27 cellular contexts compared by ENCODE assay signal in the genomic region with DNA sequence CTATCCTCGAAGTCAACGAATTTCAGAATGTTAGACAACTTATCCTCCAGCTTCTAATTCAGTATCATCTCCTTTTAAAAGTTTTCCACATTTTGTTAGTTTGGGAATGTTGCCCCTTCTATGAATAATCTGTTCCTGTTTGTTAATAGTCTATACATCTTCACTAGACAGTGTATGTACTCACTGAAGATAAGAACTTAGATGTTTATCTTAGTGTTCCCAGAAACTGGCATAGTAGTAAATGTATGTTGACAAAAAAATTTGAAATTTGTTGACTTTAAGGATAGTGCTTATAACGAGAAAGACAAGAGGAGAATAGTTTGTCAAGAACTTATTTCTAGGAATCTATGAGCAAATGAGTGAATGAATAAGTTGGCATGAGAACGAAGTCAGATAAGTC.
"Had no signal": no experiment of that assay in that cellular context is flagged by ENCODE, and none has a peak within 500 bp of the region (broad histone marks: within the 10 kb centered on the region; RNA-seq: fewer than 3 reads in every experiment).

No MANE protein-coding gene starts in this region.

- H3K27me3 ChIP-seq: stomach, suprapubic skin, testis, thyroid gland, tibial artery, tibial nerve, transverse colon, upper lobe of left lung, upper lobe of right lung, uterus, vagina had no signal

- H3K36me3 ChIP-seq: stomach, suprapubic skin, thoracic aorta, thyroid gland, tibial artery, tibial nerve, transverse colon, upper lobe of left lung, upper lobe of right lung, uterus, vagina had no signal

- H3K9me3 ChIP-seq: stomach, suprapubic skin, testis, thoracic aorta, thyroid gland, tibial artery, tibial nerve, transverse colon, upper lobe of left lung, upper lobe of right lung, uterus, vagina had no signal

- H3K27ac ChIP-seq: stomach, suprapubic skin, testis, thoracic aorta, thyroid gland, tibial artery, tibial nerve, transverse colon, upper lobe of left lung, upper lobe of right lung, uterus, vagina had no signal

- ATAC-seq: stimulated activated effector memory CD8-positive, alpha-beta T cell treated with anti-CD3 and anti-CD28 coated beads, Interleukin-12 subunit alpha, Interleukin-12 subunit beta, amount 100 ng/mL, for 72 hours; stimulated activated memory B cell treated with anti-CD40 and anti-IgM and Interleukin-4, amounts not matched to agents 10 μg/mL and 1 μg/mL and 100 μg/mL, for 72 hours; stimulated activated naive B cell treated with anti-CD40 and anti-IgM and Interleukin-4, amounts not matched to agents 10 μg/mL and 1 μg/mL and 100 μg/mL, for 72 hours; stimulated activated naive CD8-positive, alpha-beta T cell treated with anti-CD3 and anti-CD28 coated beads, Interleukin-15, amount 100 ng/mL, for 72 hours; stimulated activated naive CD8-positive, alpha-beta T cell treated with anti-CD3 and anti-CD28 coated beads, Interleukin-15, Interleukin-2, amounts not matched to agents 100 U/mL and 50 U/mL, for 24 hours; upper lobe of right lung had no signal

- H3K4me1 ChIP-seq: stomach, suprapubic skin, testis, thyroid gland, tibial artery, transverse colon, upper lobe of left lung, upper lobe of right lung, uterus had no signal

- DNase-seq: stimulated activated CD4-positive, alpha-beta T cell treated with anti-CD3 and anti-CD28 coated beads, Interleukin-2, amount 100 ng/mL, for 48 hours; stimulated activated CD4-positive, alpha-beta T cell treated with anti-CD3 and anti-CD28 coated beads, Interleukin-4, amount 100 ng/mL, for 1 hour; stimulated activated CD4-positive, alpha-beta T cell treated with anti-CD3 and anti-CD28 coated beads, Interleukin-4, amount 100 ng/mL, for 24 hours; stimulated activated CD4-positive, alpha-beta T cell treated with anti-CD3 and anti-CD28 coated beads, Interleukin-4, amount 100 ng/mL, for 4 hours; stimulated activated CD8-positive, alpha-beta memory T cell treated with anti-CD3 and anti-CD28 coated beads, Interleukin-4, amount 100 ng/mL, for 48 hours; stimulated activated naive B cell treated with anti-CD40 and anti-IgM and Interleukin-4, amounts not matched to agents 10 μg/mL and 1 μg/mL and 100 μg/mL, for 72 hours; stimulated activated naive CD4-positive, alpha-beta T cell; stimulated activated naive CD4-positive, alpha-beta T cell treated with Interleukin-2 at 50 U/mL for 16 hours; stimulated activated naive CD8-positive, alpha-beta T cell treated with anti-CD3 and anti-CD28 coated beads, Interleukin-15, amount 100 ng/mL, for 72 hours; stimulated activated naive CD8-positive, alpha-beta T cell treated with anti-CD3 and anti-CD28 coated beads, Interleukin-15, Interleukin-2, amounts not matched to agents 100 U/mL and 50 U/mL, for 24 hours; stomach; substantia nigra; testis; thyroid gland; tibial artery; transverse colon; trophoblast cell; upper lobe of left lung; upper lobe of right lung; uterus had no signal

- H3K4me3 ChIP-seq: stomach, suprapubic skin, testis, thoracic aorta, thyroid gland, tibial artery, tibial nerve, transverse colon, upper lobe of left lung, upper lobe of right lung, uterus, vagina had no signal

- FAIRE-seq: urothelium cell line had no signal
